Comparison of ENCODE assay signal across 27 cellular contexts in genomic region chr12:49865109-49865781, GRCh38. TPM values are rescaled to one million over a fixed set of nuclear protein-coding genes. Genes with fewer than 3 reads are reported as not detected.
"Had no signal": no experiment of that assay in that cellular context is flagged by ENCODE, and none has a peak within 500 bp of the region (broad histone marks: within the 10 kb centered on the region; RNA-seq: fewer than 3 reads in every experiment).

No MANE protein-coding gene starts in this region.

- H3K27ac Mint-ChIP-seq: activated CD8-positive, alpha-beta T cell treated with anti-CD3 and anti-CD28 coated beads, Interleukin-2, amount 10 ng/mL, durations not matched to agents 7 days and 5 days; natural killer cell treated with Interleukin-12 subunit alpha and Interleukin-12 subunit beta and Interleukin-15 and Interleukin-18, amount 100 ng/mL, for 72 hours; stimulated activated naive B cell treated with anti-CD40 and anti-IgM and Interleukin-4, amounts not matched to agents 10 μg/mL and 1 μg/mL and 100 μg/mL, for 72 hours; T-cell; T-helper 2 cell treated with Interferon-gamma antibody and Interleukin-4, amounts not matched to agents 5 μg/mL and 100 μg/mL, for 36 hours had no signal

- H3K36me3 Mint-ChIP-seq: natural killer cell treated with Interleukin-12 subunit alpha and Interleukin-12 subunit beta and Interleukin-15 and Interleukin-18, amount 100 ng/mL, for 72 hours; stimulated activated naive B cell treated with anti-CD40 and anti-IgM and Interleukin-4, amounts not matched to agents 10 μg/mL and 1 μg/mL and 100 μg/mL, for 72 hours; T-cell had no signal

- H3K4me3 ChIP-seq: lower lobe of right lung, pancreas, right lobe of liver, SJCRH30, skin epidermis, testis, upper lobe of left lung had no signal

- H3K4me1 ChIP-seq: right lobe of liver had no signal

- H3K4me1 Mint-ChIP-seq: stimulated activated naive B cell treated with anti-CD40 and anti-IgM and Interleukin-4, amounts not matched to agents 10 μg/mL and 1 μg/mL and 100 μg/mL, for 72 hours had no signal

- H3K4me3 Mint-ChIP-seq: activated CD8-positive, alpha-beta T cell treated with anti-CD3 and anti-CD28 coated beads, Interleukin-2, amount 10 ng/mL, durations not matched to agents 7 days and 5 days; natural killer cell treated with Interleukin-12 subunit alpha and Interleukin-12 subunit beta and Interleukin-15 and Interleukin-18, amount 100 ng/mL, for 72 hours; stimulated activated naive B cell treated with anti-CD40 and anti-IgM and Interleukin-4, amounts not matched to agents 10 μg/mL and 1 μg/mL and 100 μg/mL, for 72 hours; T-cell; T-helper 2 cell treated with Interferon-gamma antibody and Interleukin-4, amounts not matched to agents 5 μg/mL and 100 μg/mL, for 36 hours had no signal

- H3K36me3 ChIP-seq: brain microvascular endothelial cell, lower lobe of right lung, neutrophil, pancreas, right lobe of liver, SJCRH30, upper lobe of left lung had no signal

- DNase-seq: activated CD4-positive, alpha-beta T cell treated with anti-CD3 and anti-CD28 coated beads, Interleukin-2, amount 50 U/mL, for 1 hour; activated CD4-positive, CD25-positive, alpha-beta regulatory T cell treated with anti-CD3 and anti-CD28 coated beads, Interleukin-2, amount 50 U/mL, for 72 hours; activated CD8-positive, alpha-beta T cell treated with anti-CD3 and anti-CD28 coated beads, Interleukin-2, amount 10 ng/mL, durations not matched to agents 7 days and 5 days; activated naive CD4-positive, alpha-beta T cell treated with anti-CD3 and anti-CD28 coated beads, Interleukin-2, amount 50 U/mL, for 16 hours; activated T-cell treated with anti-CD3 and anti-CD28 coated beads, Interleukin-2, amount 50 U/mL, for 48 hours; aorta; brain microvascular endothelial cell; central memory CD4-positive, alpha-beta T cell; kidney; lower lobe of right lung; pancreas; right lobe of liver; SJCRH30; stimulated activated CD4-positive, alpha-beta T cell treated with anti-CD3 and anti-CD28 coated beads, Interleukin-15, amount 100 ng/mL, for 24 hours; stimulated activated CD8-positive, alpha-beta memory T cell treated with anti-CD3 and anti-CD28 coated beads, Interleukin-4, amount 100 ng/mL, for 48 hours; stimulated activated naive B cell treated with anti-CD40 and anti-IgM and Interleukin-4, amounts not matched to agents 10 μg/mL and 1 μg/mL and 100 μg/mL, for 72 hours; T-cell; testis; upper lobe of left lung had no signal

- H3K9me3 Mint-ChIP-seq: natural killer cell treated with Interleukin-12 subunit alpha and Interleukin-12 subunit beta and Interleukin-15 and Interleukin-18, amount 100 ng/mL, for 72 hours; T-cell; T-helper 2 cell treated with Interferon-gamma antibody and Interleukin-4, amounts not matched to agents 5 μg/mL and 100 μg/mL, for 36 hours had no signal

- H3K27ac ChIP-seq: brain microvascular endothelial cell, epithelial cell of prostate, lower lobe of right lung, neutrophil, pancreas, right lobe of liver, SJCRH30, skin epidermis, testis, upper lobe of left lung, VCaP had no signal

- H3K9me3 ChIP-seq: lower lobe of right lung, neutrophil, pancreas, right lobe of liver, SJCRH30, testis, upper lobe of left lung had no signal

RNA-seq across cellular contexts. Expression of gene FAIM2, which starts 38.5 kb away (rescaled TPM):
- total RNA-seq: glomerular endothelial cell, left lobe of liver had no signal
